In genomic region chr1:46247433-46248121, GRCh38 we compare ENCODE assay signal across 8 cellular contexts. TPM values are rescaled to one million over a fixed set of nuclear protein-coding genes. Genes with fewer than 3 reads are reported as not detected.
A peak's percentile ranks its signal among the peaks of the same experiment; 100 is the strongest.
DNase-seq lines count a peak whose midpoint lies in the region; ATAC-seq and TF ChIP-seq lines count a peak whose summit lies in the region.

Gene RAD54L, plus strand, starts transcription at chr1:46247763. Its CDS starts 643 bp downstream, at chr1:46248406.

- H3K27ac ChIP-seq in colonic mucosa = peak within 1 kb of the TSS; percentile 61

- no peaks in the 10 kb centered on the region for H3K27me3 ChIP-seq in BJ (ENCODE audit: control insufficient read depth, insufficient read depth, low read length)
- H3K27me3 ChIP-seq in colonic mucosa = no peaks in the 10 kb centered on the region

- H3K4me1 ChIP-seq in colonic mucosa = no peaks in the 10 kb centered on the region

- POLR2A ChIA-PET in BJ (lab: Charles Lee) = interaction anchor here (0.6 to 1.2 kb wide), 3 partner anchors 52 to 99 kb away, joined by 3 to 9 read pairs (median 4); no protein-coding TSS in a partner anchor

- peak within 1 kb of the TSS; percentile 63 for H3K4me3 ChIP-seq in BJ (ENCODE audit: low read depth, low read length)
- peak within 1 kb of the TSS; percentile 66 for H3K4me3 ChIP-seq in colonic mucosa

- DNase-seq in BJ (ENCODE audit: low read depth) (peak; percentile 85), NCI-H526 (lab: John Stamatoyannopoulos, UW) (peak; percentile 99 to 100), colonic mucosa (peak; percentile 99), left colon (peak; percentile 98)
- DNase-seq in activated CD4-positive, alpha-beta T cell treated with anti-CD3 and anti-CD28 coated beads for 4 hours = peak; percentile 96 to 97
- DNase-seq in stimulated activated CD4-positive, alpha-beta T cell treated with anti-CD3 and anti-CD28 coated beads, Interleukin-1b, Interleukin-23, amount 100 ng/mL, for 4 hours (ENCODE audit: low read depth in 2 of 2) = peak; percentile 94 to 95

- TF ChIP-seq CTCF in BJ (IDR thresholded peaks at IDR 0.05; ENCODE audit: insufficient read depth, low read depth, low read length) (no peak), colonic mucosa (IDR thresholded peaks at IDR 0.05) (no peak)

- peak; percentile 93 for ATAC-seq in GM19324 (IDR thresholded peaks at IDR 0.05; ENCODE audit: low FRiP score, unreplicated experiment)
- peak; percentile 92 for ATAC-seq in HG03460 (IDR thresholded peaks at IDR 0.05; ENCODE audit: unreplicated experiment)
- ATAC-seq in left colon = peak; percentile 90

- no peaks in the 10 kb centered on the region for H3K9me3 ChIP-seq in colonic mucosa

- CTCF ChIA-PET in BJ (lab: Yijun Ruan, JAX) = interaction anchor here (0.6 to 5.4 kb wide), 7 partner anchors 8 to 345 kb away, joined by 3 to 47 read pairs (median 4); no protein-coding TSS in a partner anchor

- H3K36me3 ChIP-seq in BJ (ENCODE audit: control insufficient read depth, insufficient read depth, low read length) = no peaks in the 10 kb centered on the region; the same call in 1 of the 2 replicates
- no peaks in the 10 kb centered on the region for H3K36me3 ChIP-seq in colonic mucosa

- intact Hi-C loops in colonic mucosa (cut with DNase I) (loop anchor here (10.0 kb wide), 1 partner anchor 97 kb away; the partner anchor contains the start of gene NSUN4), left colon (cut with DNase I, micrococcal nuclease) (no loop called here)

- H3K9ac ChIP-seq in colonic mucosa (ENCODE audit: low read depth in 2 of 2, low read length in 2 of 2) = peak within 1 kb of the TSS; percentile 75 to 89

RNA-seq across cellular contexts. Expression of gene RAD54L, which starts in this region (rescaled TPM):
- 4.3 and 5.6 TPM in 2 replicates for polyA plus RNA-seq in BJ (2011; rRNA removed)
- 5.2 and 7.3 TPM in 2 replicates for polyA minus RNA-seq in BJ (2011; rRNA and poly(A)+ RNA removed)
- total RNA-seq in colonic mucosa = 10 to 100 TPM in 1 of 2 donors, 1 to 10 TPM in 1; 5.9 to 27.5 TPM
- 1 to 10 TPM; 2.8 to 7.4 TPM for total RNA-seq in left colon

Comparison
In these comparisons a context has a peak if more than half of its experiments do, and no peak if none do; other contexts are left out.
1. Peak in every context shown above with its lines: DNase-seq, ATAC-seq, H3K4me3 ChIP-seq and H3K27ac ChIP-seq.